Comparison of ENCODE assay signal across 8 cellular contexts in the genomic region with DNA sequence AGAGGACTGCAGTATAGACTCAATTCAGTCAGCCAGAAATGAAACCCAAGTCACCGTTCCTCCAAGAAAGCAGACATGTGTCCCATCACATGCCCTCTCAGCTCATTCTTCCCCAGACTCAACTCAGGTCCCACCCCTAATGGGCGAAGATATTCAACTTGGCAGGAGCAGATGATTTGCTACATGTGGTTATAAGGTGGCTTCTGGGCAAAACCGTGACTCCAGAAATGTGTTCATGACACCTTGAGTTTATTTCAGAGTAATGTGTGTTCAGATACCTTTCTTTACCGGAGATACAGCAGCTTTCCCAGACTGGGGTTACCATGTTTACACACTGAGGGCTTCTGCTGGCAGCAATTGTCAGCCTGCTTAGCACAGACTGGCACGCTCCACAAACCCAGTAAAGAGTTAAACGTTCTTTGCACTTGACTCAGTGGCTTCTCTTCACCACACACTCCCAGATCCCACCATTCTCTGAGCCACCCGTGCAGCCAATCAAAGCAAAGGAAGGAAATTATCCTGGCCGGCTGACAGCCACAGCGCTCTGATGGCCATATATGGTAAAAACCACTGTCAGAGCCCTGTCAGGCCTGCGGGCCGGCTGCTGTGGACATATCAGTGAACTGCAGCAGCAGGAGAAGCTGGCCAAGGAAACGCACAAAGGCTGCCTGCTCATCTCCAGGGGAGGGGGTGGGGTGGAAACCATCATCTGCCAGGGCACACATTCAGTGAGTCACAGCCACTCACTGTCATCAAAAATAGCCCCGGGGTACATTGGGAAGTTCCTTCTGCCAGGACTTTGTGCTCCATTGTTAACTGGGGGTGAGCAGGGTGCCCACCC. TPM values are rescaled to one million over a fixed set of nuclear protein-coding genes. Genes with fewer than 3 reads are reported as not detected.
DNase-seq lines count a peak whose midpoint lies in the region; ATAC-seq and TF ChIP-seq lines count a peak whose summit lies in the region.

No MANE protein-coding gene starts in this region.

- peak overlapping the region; percentile 41 for H3K4me3 ChIP-seq in AG04449 (ENCODE audit: low read depth, low read length)

- peaks cover 54% of the 10 kb centered on the region for H3K4me1 Mint-ChIP-seq in activated B cell treated with CpG ODN at 0.5 μM for 24 hours

- POLR2A ChIA-PET in AG04449 (lab: Yijun Ruan, JAX), result interaction anchor here (0.6 to 2.7 kb wide), 9 partner anchors 12 to 189 kb away, joined by 3 to 10 read pairs (median 4); no protein-coding TSS in a partner anchor
- POLR2A ChIA-PET in activated B cell treated with CpG ODN at 0.5 μM for 24 hours (lab: Charles Lee), result interaction anchor here (0.6 to 2.0 kb wide), 10 partner anchors 18 to 136 kb away, joined by 3 to 14 read pairs (median 4); partner anchors contain the start of gene ISCU

- ATAC-seq in GM18868 (IDR thresholded peaks at IDR 0.05; ENCODE audit: unreplicated experiment) (peak; percentile 57), HG03139 (IDR thresholded peaks at IDR 0.05; ENCODE audit: unreplicated experiment) (peak; percentile 55), activated B cell treated with CpG ODN at 0.5 μM for 24 hours (ENCODE audit: low read depth) (peak; percentile 84)

- intact Hi-C loops in activated B cell treated with CpG ODN at 0.5 μM for 24 hours (cut with micrococcal nuclease), result loop anchor here (1.0 to 2.0 kb wide), 4 partner anchors 23 to 128 kb away; no protein-coding TSS in a partner anchor

- CTCF ChIA-PET in AG04449 (lab: Yijun Ruan, JAX), result interaction anchor here (0.7 to 5.5 kb wide), 10 partner anchors 11 to 259 kb away, joined by 3 to 42 read pairs (median 4); partner anchors contain the start of gene CORO1C
- CTCF ChIA-PET in activated B cell treated with CpG ODN at 0.5 μM for 24 hours (lab: Charles Lee), result interaction anchor here (0.7 to 1.8 kb wide), 3 partner anchors 10 to 41 kb away, joined by 3 to 5 read pairs (median 3); no protein-coding TSS in a partner anchor

- peak overlapping the region; percentile 89 for H3K27ac Mint-ChIP-seq in activated B cell treated with CpG ODN at 0.5 μM for 24 hours

- peak overlapping the region; percentile 96 for H3K27ac ChIP-seq in caudate nucleus (ENCODE audit: low read depth, low read length)

- peak overlapping the region; percentile 77 for H3K4me3 Mint-ChIP-seq in activated B cell treated with CpG ODN at 0.5 μM for 24 hours

- DNase-seq in AG04449 (ENCODE audit: low read depth, low spot score), result peak; percentile 98
- DNase-seq in NCI-H2227 (lab: John Stamatoyannopoulos, UW; ENCODE audit: unreplicated experiment), result peak; percentile 94
- peak; percentile 28 for DNase-seq in activated B cell treated with CpG ODN at 0.5 μM for 24 hours
- peak; percentile 74 to 98 (median 94) for DNase-seq in caudate nucleus (lab: John Stamatoyannopoulos, UW)
- DNase-seq in islet precursor cell, result peak; percentile 100
- peak; percentile 64 for DNase-seq in stimulated activated CD4-positive, alpha-beta T cell treated with anti-CD3 and anti-CD28 coated beads, Interleukin-12 subunit alpha, Interleukin-12 subunit beta, amount 100 ng/mL, for 4 hours

- H3K9me3 Mint-ChIP-seq in activated B cell treated with CpG ODN at 0.5 μM for 24 hours, result no peaks in the 10 kb centered on the region

- peaks cover 24% of the 10 kb centered on the region for H3K36me3 Mint-ChIP-seq in activated B cell treated with CpG ODN at 0.5 μM for 24 hours (ENCODE audit: low read depth)

- TF ChIP-seq CTCF in AG04449 (IDR thresholded peaks at IDR 0.05; ENCODE audit: insufficient read depth, low read length, missing control alignments), result peak; percentile 31
- TF ChIP-seq CTCF in activated B cell treated with CpG ODN at 0.5 μM for 24 hours (IDR thresholded peaks at IDR 0.05), result no peak

- no peaks in the 10 kb centered on the region for H3K27me3 Mint-ChIP-seq in activated B cell treated with CpG ODN at 0.5 μM for 24 hours

RNA-seq across cellular contexts. Expression of gene CORO1C, which starts 39.9 kb away (rescaled TPM):
- 68.3 and 69.4 TPM in 2 replicates for total RNA-seq in activated B cell treated with CpG ODN at 0.5 μM for 24 hours

RNA-seq across cellular contexts. Expression of gene SELPLG, which starts 57.7 kb away (rescaled TPM):
- total RNA-seq in activated B cell treated with CpG ODN at 0.5 μM for 24 hours, result 1.8 and 2.0 TPM in 2 replicates

Comparison
In these comparisons a context has a peak if more than half of its experiments do, and no peak if none do; other contexts are left out.
1. Peak in every context shown above with its lines: DNase-seq, ATAC-seq, H3K4me3 ChIP-seq and H3K27ac ChIP-seq.
2. DNase-seq: peak in every context shown above with its lines; median percentile 100 in islet precursor cell; 98 in AG04449; 94 in NCI-H2227; 94 in caudate nucleus; 64 in stimulated activated CD4-positive, alpha-beta T cell treated with anti-CD3 and anti-CD28 coated beads, Interleukin-12 subunit alpha, Interleukin-12 subunit beta, amount 100 ng/mL, for 4 hours; 28 in activated B cell treated with CpG ODN at 0.5 μM for 24 hours.